Comparison of ENCODE assay signal across 9 cellular contexts in the genomic region with DNA sequence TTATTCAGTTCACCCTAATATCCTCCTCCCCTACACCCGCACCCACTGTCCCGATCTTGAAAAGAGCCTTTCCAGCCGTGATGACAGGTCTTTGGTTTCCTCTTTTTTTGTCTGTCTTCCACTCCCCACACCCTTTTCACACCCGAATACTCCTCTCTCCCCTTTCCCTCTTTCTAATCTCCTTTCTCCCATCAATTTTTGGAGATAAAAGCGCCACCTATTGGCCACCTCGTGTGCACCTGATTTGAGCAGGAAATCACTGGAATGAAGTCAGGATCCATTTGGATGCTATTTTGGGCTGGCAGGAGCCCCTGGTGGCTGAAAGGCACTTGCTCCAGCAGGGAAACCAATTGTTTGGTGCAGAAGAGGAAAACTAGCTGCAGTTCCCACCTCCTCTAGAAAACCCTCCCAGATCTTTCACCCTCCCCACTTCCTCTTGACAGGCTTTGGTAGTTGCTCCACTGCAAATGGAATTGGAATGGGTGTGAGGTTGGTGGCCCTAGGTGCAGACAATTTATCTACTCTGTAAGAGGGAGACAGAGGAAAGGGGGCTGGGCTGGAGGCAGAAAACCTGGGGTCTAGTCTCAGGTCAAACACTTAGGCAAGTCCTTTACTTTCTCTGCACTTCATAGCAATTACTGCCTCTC. TPM values are rescaled to one million over a fixed set of nuclear protein-coding genes. Genes with fewer than 3 reads are reported as not detected.
DNase-seq lines count a peak whose midpoint lies in the region; ATAC-seq and TF ChIP-seq lines count a peak whose summit lies in the region.
"Had no signal": no experiment of that assay in that cellular context is flagged by ENCODE, and none has a peak within 500 bp of the region (broad histone marks: within the 10 kb centered on the region; RNA-seq: fewer than 3 reads in every experiment).

No MANE protein-coding gene starts in this region.

- H4K20me1 ChIP-seq in DND-41 (ENCODE audit: insufficient read depth, low read length) = peaks cover 36% of the 10 kb centered on the region

- H2AFZ ChIP-seq in DND-41 (ENCODE audit: low read depth, low read length) = no peak overlapping the region

- in situ Hi-C loops in SK-MEL-5 (cut with HindIII; ENCODE audit: low pct_unique_long_range_greater_than_20kb, low sequenced_read_pairs) = no loop called here

- H3K27ac ChIP-seq in DND-41 (ENCODE audit: low read length) = no peak overlapping the region
- H3K27ac ChIP-seq in gastroesophageal sphincter = no peak overlapping the region
- H3K27ac ChIP-seq in testis = no peak overlapping the region

- H3K79me2 ChIP-seq in DND-41 (ENCODE audit: insufficient read depth, low read length) = no peaks in the 10 kb centered on the region

- no peak overlapping the region for H3K4me3 ChIP-seq in DND-41 (ENCODE audit: low read depth in 1 of 2, low read length in 2 of 2)
- no peak overlapping the region for H3K4me3 ChIP-seq in gastroesophageal sphincter
- H3K4me3 ChIP-seq in testis = no peak overlapping the region

- intact Hi-C loops in testis (cut with DNase I; ENCODE audit: low total_unique reads) = no loop called here

- TF ChIP-seq POLR2A in gastroesophageal sphincter (IDR thresholded peaks at IDR 0.05) (no peak), testis (IDR thresholded peaks at IDR 0.05) (no peak)

- TF ChIP-seq EP300 in gastroesophageal sphincter (IDR thresholded peaks at IDR 0.05) = no peak

- no peaks in the 10 kb centered on the region for H3K4me1 ChIP-seq in DND-41 (ENCODE audit: insufficient read depth, low read length)
- no peaks in the 10 kb centered on the region for H3K4me1 ChIP-seq in gastroesophageal sphincter
- H3K4me1 ChIP-seq in testis = no peaks in the 10 kb centered on the region

- no peak overlapping the region for H3K4me2 ChIP-seq in DND-41 (ENCODE audit: insufficient read depth, low read length)

- H3K27me3 ChIP-seq in DND-41 (ENCODE audit: insufficient read depth, low read length, poor library complexity) (no peaks in the 10 kb centered on the region), gastroesophageal sphincter (peaks cover 79% of the 10 kb centered on the region), testis (no peaks in the 10 kb centered on the region)

- WGBS in gastroesophageal sphincter (ENCODE audit: low coverage in 1 of 2), 2 donors = 0 to 7% methylated on average over 2 to 6 of the region's 6 CpGs
- WGBS in testis, 2 donors = 22 to 28% methylated on average over 6 of the region's 6 CpGs

- no peak overlapping the region for H3K9ac ChIP-seq in DND-41 (ENCODE audit: low read depth, low read length)

- H3K9me3 ChIP-seq in DND-41 (ENCODE audit: insufficient read depth, low read length, severe bottlenecking) (no peaks in the 10 kb centered on the region), gastroesophageal sphincter (no peaks in the 10 kb centered on the region), testis (no peaks in the 10 kb centered on the region)

- DNase-seq in DND-41 (peak; percentile 19), SK-MEL-5 (ENCODE audit: low read depth, low spot score) (peak; percentile 85), testis (no peak), activated gamma-delta T cell treated with Interleukin-2 at 50 U/mL for 16 hours (no peak), T-helper 9 cell (no peak)
- DNase-seq: activated B cell treated with CpG ODN at 0.5 μM for 24 hours had no signal

- TF ChIP-seq CTCF in DND-41 (IDR thresholded peaks at IDR 0.05; ENCODE audit: borderline replicate concordance, extremely low read depth, low read length, poor library complexity, severe bottlenecking) (peak; percentile 73), LNCAP (IDR thresholded peaks at IDR 0.05) (peak; percentile 98), gastroesophageal sphincter (IDR thresholded peaks at IDR 0.05) (peak in 3 of 4 experiments; percentile 56 to 71 (median 61)), testis (IDR thresholded peaks at IDR 0.05) (peak; percentile 46 to 75 (median 50))

- ATAC-seq in DND-41 (ENCODE audit: insufficient read depth, low read depth) (peak; percentile 53), gastroesophageal sphincter (no peak), GM19455 (IDR thresholded peaks at IDR 0.05; ENCODE audit: unreplicated experiment) (no peak)

- no peaks in the 10 kb centered on the region for H3K36me3 ChIP-seq in DND-41 (ENCODE audit: insufficient read depth, low read length)
- H3K36me3 ChIP-seq in gastroesophageal sphincter = no peaks in the 10 kb centered on the region
- H3K36me3 ChIP-seq in testis (ENCODE audit: low read depth, missing control alignments) = no peaks in the 10 kb centered on the region

RNA-seq across cellular contexts. Expression of a gene that starts 8.4 kb away (rescaled TPM):
- not detected in 2 replicates for total RNA-seq in SK-MEL-5 (2014; rRNA removed; shearing (Covaris generic))
- polyA plus RNA-seq in SK-MEL-5 (2015; cell fraction: cytosol; rRNA removed) = not detected in 2 replicates
- polyA plus RNA-seq in SK-MEL-5 (2015; cell fraction: nucleus; rRNA removed) = not detected in 2 replicates
- total RNA-seq in gastroesophageal sphincter = not detected
- 1 to 10 TPM in 1 of 2 donors, under 1 TPM in 1; 0.63 to 1.4 TPM for total RNA-seq in testis
- polyA plus RNA-seq in testis (ENCODE audit: insufficient read depth, low read depth, low replicate concordance) = 1.2 TPM
- total RNA-seq: activated B cell treated with CpG ODN at 0.5 μM for 24 hours had no signal

RNA-seq across cellular contexts. Expression of a gene that starts 13.4 kb away (rescaled TPM):
- total RNA-seq in SK-MEL-5 (2014; rRNA removed; shearing (Covaris generic)) = 0.79 and 1.0 TPM in 2 replicates
- 2.3 and 3.1 TPM in 2 replicates for polyA plus RNA-seq in SK-MEL-5 (2015; cell fraction: cytosol; rRNA removed)
- polyA plus RNA-seq in SK-MEL-5 (2015; cell fraction: nucleus; rRNA removed) = 0.72 and 1.8 TPM in 2 replicates
- under 1 TPM; 0.04 to 0.81 (median 0.57) TPM for total RNA-seq in gastroesophageal sphincter
- 1 to 10 TPM in 1 of 2 donors, under 1 TPM in 1; 0.99 to 1.3 TPM for total RNA-seq in testis
- polyA plus RNA-seq in testis (ENCODE audit: insufficient read depth, low read depth, low replicate concordance) = 0.26 TPM

Comparison
In these comparisons a context has a peak if more than half of its experiments do, and no peak if none do; other contexts are left out.
1. DNase-seq: peak in DND-41 (single experiment) and SK-MEL-5 (single experiment); none in testis (single experiment), activated gamma-delta T cell treated with Interleukin-2 at 50 U/mL for 16 hours (single experiment) and T-helper 9 cell (single experiment).
2. Peak in every context shown above with its lines, with median percentiles within 50 percentile points of each other: CTCF ChIP-seq.